ENCODE assay signal across 4 cellular contexts in the genomic region with DNA sequence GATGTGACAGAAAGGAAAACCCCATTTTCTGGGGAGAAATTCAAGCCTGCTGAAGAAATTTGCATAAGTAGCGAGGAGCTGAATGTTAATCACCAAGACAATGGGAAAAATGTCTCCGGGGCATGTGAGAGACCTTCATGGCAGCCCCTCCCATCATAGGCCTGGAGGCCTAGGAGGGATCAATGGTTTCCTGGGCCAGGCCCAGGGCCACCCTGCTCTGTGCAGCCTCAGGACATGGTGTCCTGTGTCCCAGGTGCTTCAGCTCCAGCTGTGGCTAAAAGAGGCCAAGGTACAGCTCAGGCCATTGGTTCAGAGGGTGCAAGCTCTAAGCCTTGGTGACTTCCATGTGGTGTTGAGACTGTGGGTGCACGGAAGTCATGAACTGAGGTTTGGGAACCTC.
"Had no signal": no experiment of that assay in that cellular context is flagged by ENCODE, and none has a peak within 500 bp of the region (broad histone marks: within the 10 kb centered on the region; RNA-seq: fewer than 3 reads in every experiment).

No MANE protein-coding gene starts in this region.

- H3K9me3 ChIP-seq: HAP-1 had no signal

- H3K36me3 ChIP-seq: HAP-1 had no signal

- H3K4me3 ChIP-seq: GM23248, GM23338, HAP-1 had no signal

- ATAC-seq: GM23338, HCT116 had no signal

- H3K27ac ChIP-seq: GM23248 had no signal
